Comparison of ENCODE assay signal across 8 cellular contexts in the genomic region with DNA sequence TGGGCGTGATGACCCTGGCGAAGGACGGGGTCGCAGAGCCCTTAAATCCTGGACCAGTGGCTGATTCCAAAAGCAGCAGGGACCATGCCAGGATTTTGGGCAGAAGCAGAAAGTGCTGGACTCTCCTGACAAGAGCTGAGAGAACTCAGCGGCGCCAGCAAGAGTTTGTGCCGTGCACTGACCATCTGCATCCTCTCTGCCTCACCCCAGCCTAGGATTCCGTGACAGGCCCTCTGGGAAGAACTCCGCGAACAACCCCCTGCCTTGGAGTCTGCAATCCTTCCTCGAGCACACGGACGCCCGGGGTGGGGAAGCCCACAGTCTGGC. TPM values are rescaled to one million over a fixed set of nuclear protein-coding genes. Genes with fewer than 3 reads are reported as not detected.
DNase-seq lines count a peak whose midpoint lies in the region; ATAC-seq and TF ChIP-seq lines count a peak whose summit lies in the region.

No MANE protein-coding gene starts in this region.

- no peaks in the 10 kb centered on the region for H3K9me2 ChIP-seq in MM.1S (replicated peaks; ENCODE audit: insufficient read depth, low read length)
- no peaks in the 10 kb centered on the region for H3K9me2 ChIP-seq in neural cell (ENCODE audit: insufficient read depth, low read length)

- H4K20me1 ChIP-seq in BLaER1 (peaks cover 5% of the 10 kb centered on the region; the same call in 1 of the 2 replicates), MM.1S (ENCODE audit: insufficient read depth, low read length) (no peaks in the 10 kb centered on the region), neural cell (ENCODE audit: insufficient read depth) (no peaks in the 10 kb centered on the region)

- H3F3A ChIP-seq in MM.1S (ENCODE audit: insufficient read depth, low read length) (peaks cover 6% of the 10 kb centered on the region; the same call in 1 of the 2 replicates), neural cell (ENCODE audit: insufficient read depth, low read length, poor library complexity, severe bottlenecking) (no peaks in the 10 kb centered on the region)

- peaks cover 30% of the 10 kb centered on the region for H3K4me1 ChIP-seq in BLaER1
- H3K4me1 ChIP-seq in MM.1S (ENCODE audit: low read length) = peaks cover 6% of the 10 kb centered on the region
- no peaks in the 10 kb centered on the region for H3K4me1 ChIP-seq in endocrine pancreas (ENCODE audit: control insufficient read depth, insufficient read depth, low read length)

- H2AFZ ChIP-seq in MM.1S (ENCODE audit: low read length) = peak overlapping the region; percentile 89
- peak overlapping the region; percentile 94 for H2AFZ ChIP-seq in neural cell (ENCODE audit: low read depth, low read length)

- no peaks in the 10 kb centered on the region for H3K9me3 ChIP-seq in BLaER1
- H3K9me3 ChIP-seq in MM.1S (replicated peaks; ENCODE audit: insufficient read depth, low read length) = no peaks in the 10 kb centered on the region
- no peaks in the 10 kb centered on the region for H3K9me3 ChIP-seq in endocrine pancreas (ENCODE audit: control insufficient read depth, low read length)
- no peaks in the 10 kb centered on the region for H3K9me3 ChIP-seq in neural cell (ENCODE audit: low read length)

- peak overlapping the region; percentile 98 for H3K4me3 ChIP-seq in BLaER1
- peak overlapping the region; percentile 99 for H3K4me3 ChIP-seq in MM.1S (ENCODE audit: low read length)
- H3K4me3 ChIP-seq in endocrine pancreas (ENCODE audit: control insufficient read depth, insufficient read depth, low read length) = peak overlapping the region; percentile 1
- peak overlapping the region; percentile 88 for H3K4me3 ChIP-seq in neural cell (ENCODE audit: low read length)

- DNase-seq in MM.1S (no peak), NCI-H345 treated with DMSO at 0.1 percent for 48 hours (lab: John Stamatoyannopoulos, UW; ENCODE audit: unreplicated experiment) (no peak), dedifferentiated amniotic fluid mesenchymal stem cell (ENCODE audit: extremely low spot score) (no peak), NCI-H446 treated with DMSO at 0.1 percent for 48 hours (lab: John Stamatoyannopoulos, UW) (no peak)

- H3K36me3 ChIP-seq in BLaER1 = peaks cover 30% of the 10 kb centered on the region
- H3K36me3 ChIP-seq in MM.1S (replicated peaks; ENCODE audit: insufficient read depth, low read length) = no peaks in the 10 kb centered on the region; the same call in 1 of the 2 replicates
- H3K36me3 ChIP-seq in endocrine pancreas (ENCODE audit: control insufficient read depth, insufficient read depth, low read length) = peaks cover 2% of the 10 kb centered on the region
- H3K36me3 ChIP-seq in neural cell (ENCODE audit: insufficient read depth, low read length) = no peaks in the 10 kb centered on the region

- H3K79me2 ChIP-seq in MM.1S (ENCODE audit: low read length) = peaks cover 32% of the 10 kb centered on the region
- H3K79me2 ChIP-seq in neural cell (replicated peaks; ENCODE audit: insufficient read depth, low read length) = peaks cover 6% of the 10 kb centered on the region

- H3K4me2 ChIP-seq in BLaER1 = peak overlapping the region; percentile 96
- peak overlapping the region; percentile 82 for H3K4me2 ChIP-seq in MM.1S (ENCODE audit: low read depth, low read length)
- H3K4me2 ChIP-seq in neural cell (ENCODE audit: low read length) = peak overlapping the region; percentile 50

- no peak for TF ChIP-seq CTCF in MM.1S (IDR thresholded peaks at IDR 0.05; ENCODE audit: low read length)
- TF ChIP-seq CTCF in neural cell (IDR thresholded peaks at IDR 0.05; ENCODE audit: poor library complexity, severe bottlenecking) = no peak

- H3K9ac ChIP-seq in BLaER1 (peak overlapping the region; percentile 95), MM.1S (ENCODE audit: low read length) (peak overlapping the region; percentile 55), endocrine pancreas (ENCODE audit: control insufficient read depth, insufficient read depth, low read length) (no peak overlapping the region), neural cell (ENCODE audit: low read length) (peak overlapping the region; percentile 86)

- H3K27ac ChIP-seq in BLaER1 = peak overlapping the region; percentile 42
- peak overlapping the region; percentile 27; the same call in 1 of the 2 replicates for H3K27ac ChIP-seq in MM.1S (ENCODE audit: low read length)
- H3K27ac ChIP-seq in neural cell (ENCODE audit: low read length) = peak overlapping the region; percentile 61

- peaks cover 7% of the 10 kb centered on the region; the same call in 1 of the 2 replicates for H3K27me3 ChIP-seq in BLaER1
- no peaks in the 10 kb centered on the region for H3K27me3 ChIP-seq in MM.1S (replicated peaks; ENCODE audit: insufficient read depth, low read length)
- no peaks in the 10 kb centered on the region for H3K27me3 ChIP-seq in endocrine pancreas (ENCODE audit: control insufficient read depth, insufficient read depth, low read length)
- no peaks in the 10 kb centered on the region for H3K27me3 ChIP-seq in neural cell (ENCODE audit: insufficient read depth, low read depth, low read length)

- TF ChIP-seq RAD21 in neural cell (conservative IDR thresholded peaks at IDR 0.05) = no peak

- no peak for ATAC-seq in GM21619 (IDR thresholded peaks at IDR 0.05; ENCODE audit: unreplicated experiment)

- no peak for TF ChIP-seq EP300 in neural cell (conservative IDR thresholded peaks at IDR 0.05; ENCODE audit: poor library complexity, severe bottlenecking)

TF ChIP-seq in neural cell, 6 proteins besides CTCF, POLR2A, EP300 and RAD21:
- TF ChIP-seq, protein P1, sequence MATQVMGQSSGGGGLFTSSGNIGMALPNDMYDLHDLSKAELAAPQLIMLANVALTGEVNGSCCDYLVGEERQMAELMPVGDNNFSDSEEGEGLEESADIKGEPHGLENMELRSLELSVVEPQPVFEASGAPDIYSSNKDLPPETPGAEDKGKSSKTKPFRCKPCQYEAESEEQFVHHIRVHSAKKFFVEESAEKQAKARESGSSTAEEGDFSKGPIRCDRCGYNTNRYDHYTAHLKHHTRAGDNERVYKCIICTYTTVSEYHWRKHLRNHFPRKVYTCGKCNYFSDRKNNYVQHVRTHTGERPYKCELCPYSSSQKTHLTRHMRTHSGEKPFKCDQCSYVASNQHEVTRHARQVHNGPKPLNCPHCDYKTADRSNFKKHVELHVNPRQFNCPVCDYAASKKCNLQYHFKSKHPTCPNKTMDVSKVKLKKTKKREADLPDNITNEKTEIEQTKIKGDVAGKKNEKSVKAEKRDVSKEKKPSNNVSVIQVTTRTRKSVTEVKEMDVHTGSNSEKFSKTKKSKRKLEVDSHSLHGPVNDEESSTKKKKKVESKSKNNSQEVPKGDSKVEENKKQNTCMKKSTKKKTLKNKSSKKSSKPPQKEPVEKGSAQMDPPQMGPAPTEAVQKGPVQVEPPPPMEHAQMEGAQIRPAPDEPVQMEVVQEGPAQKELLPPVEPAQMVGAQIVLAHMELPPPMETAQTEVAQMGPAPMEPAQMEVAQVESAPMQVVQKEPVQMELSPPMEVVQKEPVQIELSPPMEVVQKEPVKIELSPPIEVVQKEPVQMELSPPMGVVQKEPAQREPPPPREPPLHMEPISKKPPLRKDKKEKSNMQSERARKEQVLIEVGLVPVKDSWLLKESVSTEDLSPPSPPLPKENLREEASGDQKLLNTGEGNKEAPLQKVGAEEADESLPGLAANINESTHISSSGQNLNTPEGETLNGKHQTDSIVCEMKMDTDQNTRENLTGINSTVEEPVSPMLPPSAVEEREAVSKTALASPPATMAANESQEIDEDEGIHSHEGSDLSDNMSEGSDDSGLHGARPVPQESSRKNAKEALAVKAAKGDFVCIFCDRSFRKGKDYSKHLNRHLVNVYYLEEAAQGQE (IDR thresholded peaks at IDR 0.05; ENCODE audit: borderline replicate concordance) = no peak
- TF ChIP-seq TAF1 (IDR thresholded peaks at IDR 0.05; ENCODE audit: low read depth) = no peak
- TF ChIP-seq EZH2 (IDR thresholded peaks at IDR 0.05; ENCODE audit: borderline replicate concordance, insufficient read depth, low read length, poor library complexity, severe bottlenecking) = no peak
- TF ChIP-seq POLR2AphosphoS5 (IDR thresholded peaks at IDR 0.05) = no peak
- TF ChIP-seq MXI1 (conservative IDR thresholded peaks at IDR 0.05; ENCODE audit: poor library complexity, severe bottlenecking) = no peak
- TF ChIP-seq SMC3 (conservative IDR thresholded peaks at IDR 0.05; ENCODE audit: poor library complexity) = no peak

RNA-seq across cellular contexts. Expression of gene NDUFV1, which starts 0.6 kb away (rescaled TPM):
- polyA plus RNA-seq in neural cell = 393 and 421 TPM in 2 replicates
- polyA minus RNA-seq in neural cell = 203 and 214 TPM in 2 replicates

RNA-seq across cellular contexts. Expression of gene GSTP1, which starts 22.5 kb away (rescaled TPM):
- polyA plus RNA-seq in neural cell = 94.6 and 114 TPM in 2 replicates
- polyA minus RNA-seq in neural cell = 42.1 and 42.3 TPM in 2 replicates

RNA-seq across cellular contexts. Expression of gene NUDT8, which starts 23.6 kb away (rescaled TPM):
- 2.9 TPM in 1 of 2 replicates, not detected in the other for polyA plus RNA-seq in neural cell
- polyA minus RNA-seq in neural cell = 1.5 TPM in 1 of 2 replicates, not detected in the other

RNA-seq across cellular contexts. Expression of gene TBX10, which starts 33.5 kb away (rescaled TPM):
- polyA plus RNA-seq in neural cell = not detected in 2 replicates
- polyA minus RNA-seq in neural cell = not detected in 2 replicates

RNA-seq across cellular contexts. Expression of gene ACY3, which starts 44.4 kb away (rescaled TPM):
- not detected in 2 replicates for polyA plus RNA-seq in neural cell
- not detected in 2 replicates for polyA minus RNA-seq in neural cell

Comparison
In these comparisons a context has a peak if more than half of its experiments do, and no peak if none do; other contexts are left out.
1. H3K4me3 ChIP-seq: peak in every context shown above with its lines; median percentile 99 in MM.1S; 98 in BLaER1; 88 in neural cell; 1 in endocrine pancreas.